1 cellular context compared by ENCODE assay signal in the genomic region with DNA sequence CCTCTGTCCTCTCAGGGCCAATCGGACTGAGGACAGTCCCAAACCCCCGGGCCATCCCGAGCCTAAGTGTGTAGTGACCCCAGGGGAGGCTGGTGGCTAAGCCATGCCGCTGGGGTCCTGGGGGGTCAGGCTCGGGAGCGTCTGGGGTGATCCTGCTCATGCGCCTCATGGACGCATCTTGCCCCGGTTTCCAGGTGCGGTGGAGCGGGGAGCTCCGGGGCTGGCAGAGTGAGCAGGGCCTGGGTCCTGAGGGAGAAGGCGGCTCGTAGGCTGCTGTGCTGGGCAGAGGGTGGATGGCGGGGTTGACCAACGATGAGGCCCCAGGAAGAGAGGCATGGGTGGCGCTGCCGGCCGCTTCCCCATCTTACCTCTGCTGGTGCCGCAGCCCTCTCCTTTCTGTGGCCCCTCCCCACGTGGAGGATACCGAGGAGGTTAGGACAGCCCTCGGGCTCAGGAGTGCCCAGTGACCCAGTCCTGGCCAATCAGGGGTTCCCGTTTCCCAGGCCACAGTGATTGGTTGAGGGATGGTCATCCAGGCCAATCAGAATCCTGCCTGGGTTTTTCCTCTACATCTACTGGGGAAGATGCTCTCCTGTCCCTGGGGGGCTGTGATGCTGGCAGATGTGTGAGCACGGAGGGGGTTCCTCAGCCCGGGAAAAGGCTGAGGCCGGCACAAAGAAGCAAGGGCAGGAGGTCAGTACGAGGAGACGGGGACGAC.
TF ChIP-seq lines count a peak whose summit lies in the region.

No MANE protein-coding gene starts in this region.

TF ChIP-seq in GM23338, 12 proteins besides CTCF, POLR2A, EP300 and RAD21 (continued from another document):
- no peak for TF ChIP-seq POLR2AphosphoS5 (IDR thresholded peaks at IDR 0.05; ENCODE audit: low read depth)
- TF ChIP-seq ZNF331 (CRISPR knock-in tag; IDR thresholded peaks at IDR 0.05; ENCODE audit: low read depth), result no peak
- TF ChIP-seq ZNF114 (CRISPR knock-in tag; IDR thresholded peaks at IDR 0.05), result no peak
- TF ChIP-seq EZH2phosphoT487 (IDR thresholded peaks at IDR 0.05; ENCODE audit: unreplicated experiment), result no peak
- no peak for TF ChIP-seq CREB1 (CRISPR knock-in tag; IDR thresholded peaks at IDR 0.05; ENCODE audit: low read depth)
- no peak for TF ChIP-seq EZH2 (IDR thresholded peaks at IDR 0.05; ENCODE audit: low read depth, unreplicated experiment)
- TF ChIP-seq JUNB (IDR thresholded peaks at IDR 0.05; ENCODE audit: unreplicated experiment), result no peak
